In the genomic region with DNA sequence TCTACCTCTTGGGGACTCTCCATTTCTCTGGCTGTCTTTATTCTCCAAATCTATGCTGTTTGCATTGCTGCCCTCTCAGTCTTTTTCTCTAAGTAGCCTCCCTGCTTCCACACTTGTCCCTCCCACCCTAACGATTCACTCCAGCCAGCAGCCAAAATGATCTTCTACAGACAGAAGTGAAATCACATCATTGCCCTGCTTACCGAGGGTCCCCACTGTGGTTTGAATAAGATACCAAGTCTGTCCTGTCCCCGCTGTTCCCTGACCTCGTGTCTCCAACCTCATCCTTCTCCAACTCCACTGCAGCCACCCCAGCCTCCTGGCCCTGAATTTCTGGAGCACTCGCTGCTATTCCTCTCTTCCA, we compare ENCODE assay signal across 11 cellular contexts. TPM values are rescaled to one million over a fixed set of nuclear protein-coding genes. Genes with fewer than 3 reads are reported as not detected.
A peak's percentile ranks its signal among the peaks of the same experiment; 100 is the strongest.
DNase-seq lines count a peak whose midpoint lies in the region; ATAC-seq, FAIRE-seq and TF ChIP-seq lines count a peak whose summit lies in the region.
"Had no signal": no experiment of that assay in that cellular context is flagged by ENCODE, and none has a peak within 500 bp of the region (broad histone marks: within the 10 kb centered on the region; RNA-seq: fewer than 3 reads in every experiment).

No MANE protein-coding gene starts in this region.

- no TSS peak for BruUV-seq in PC-3 (replicated peaks; lab: Mats Ljungman, UMichigan)

- peak overlapping the region; percentile 67 for H3K4me2 ChIP-seq in PC-3 (ENCODE audit: low read length)
- peak overlapping the region; percentile 75 for H3K4me2 ChIP-seq in hepatocyte

- H3K36me3 ChIP-seq in PC-3 (ENCODE audit: low read depth, low read length) = no peaks in the 10 kb centered on the region
- no peaks in the 10 kb centered on the region for H3K36me3 ChIP-seq in hepatocyte (replicated peaks; ENCODE audit: insufficient read depth, low read depth)
- no peaks in the 10 kb centered on the region for H3K36me3 ChIP-seq in skeletal muscle tissue (ENCODE audit: control insufficient read depth in 3 of 3, insufficient read depth in 3 of 3, low read length in 3 of 3)
- no peaks in the 10 kb centered on the region for H3K36me3 ChIP-seq in pancreas

- H3K27me3 ChIP-seq in PC-3 (ENCODE audit: low read length) (no peaks in the 10 kb centered on the region), hepatocyte (no peaks in the 10 kb centered on the region), skeletal muscle tissue (ENCODE audit: control insufficient read depth in 3 of 3, insufficient read depth in 3 of 3, low read length in 3 of 3) (no peaks in the 10 kb centered on the region), pancreas (no peaks in the 10 kb centered on the region)

- H3K27ac ChIP-seq in PC-3 (ENCODE audit: low read length) = no peak overlapping the region
- no peak overlapping the region for H3K27ac ChIP-seq in hepatocyte
- no peak overlapping the region for H3K27ac ChIP-seq in skeletal muscle tissue (ENCODE audit: low read depth, low read length)
- no peak overlapping the region for H3K27ac ChIP-seq in pancreas

- H3K79me2 ChIP-seq in PC-3 (ENCODE audit: low read length) = no peaks in the 10 kb centered on the region
- H3K79me2 ChIP-seq in hepatocyte = no peaks in the 10 kb centered on the region

- H3K9me3 ChIP-seq in PC-3 (ENCODE audit: low read length) (no peaks in the 10 kb centered on the region), hepatocyte (ENCODE audit: low read depth) (no peaks in the 10 kb centered on the region), skeletal muscle tissue (ENCODE audit: control insufficient read depth in 3 of 3, low read length in 3 of 3) (no peaks in the 10 kb centered on the region), pancreas (no peaks in the 10 kb centered on the region)

- H3K9ac ChIP-seq in PC-3 (ENCODE audit: low read length) (no peak overlapping the region), skeletal muscle tissue (ENCODE audit: low read depth in 1 of 3, low read length in 3 of 3) (no peak overlapping the region)

- H3K4me3 ChIP-seq in GM12864 (ENCODE audit: low read depth, low read length) = peak overlapping the region; percentile 50
- H3K4me3 ChIP-seq in PC-3 (ENCODE audit: low read length) = peak overlapping the region; percentile 39; the same call in 1 of the 2 replicates
- no peak overlapping the region for H3K4me3 ChIP-seq in hepatocyte
- H3K4me3 ChIP-seq in skeletal muscle tissue (ENCODE audit: low read length in 3 of 3) = peak overlapping the region; percentile 42 to 77 (median 71)
- H3K4me3 ChIP-seq in pancreas = peak overlapping the region in 2 of 4 donors; percentile 15 to 19

- no peaks in the 10 kb centered on the region for H3F3A ChIP-seq in PC-3 (ENCODE audit: low read length, unreplicated experiment)

- no peak for TF ChIP-seq POLR2A in GM12892 (IDR thresholded peaks at IDR 0.05; ENCODE audit: low read depth, low read length)

- H3K4me1 ChIP-seq in PC-3 (ENCODE audit: insufficient read depth, low read length) = peaks cover 38% of the 10 kb centered on the region
- no peaks in the 10 kb centered on the region for H3K4me1 ChIP-seq in hepatocyte (ENCODE audit: insufficient read depth)
- H3K4me1 ChIP-seq in skeletal muscle tissue (ENCODE audit: control insufficient read depth in 3 of 3, insufficient read depth in 3 of 3, low read length in 3 of 3) = peaks cover 0 to 12% (median 12%) of the 10 kb centered on the region in 3 donors
- H3K4me1 ChIP-seq in pancreas = no peaks in the 10 kb centered on the region

- H4K20me1 ChIP-seq in PC-3 (ENCODE audit: low read length) = no peaks in the 10 kb centered on the region
- no peaks in the 10 kb centered on the region for H4K20me1 ChIP-seq in hepatocyte (ENCODE audit: insufficient read depth, poor library complexity, severe bottlenecking)

- POLR2A ChIA-PET in PC-3 (lab: Charles Lee; ENCODE audit: unreplicated experiment) = no interaction called here

- DNase-seq in GM12864 (ENCODE audit: low read depth) (no peak), PC-3 (no peak), hepatocyte (ENCODE audit: low spot score) (no peak), pancreas (no peak), GM12892 (ENCODE audit: insufficient read length) (no peak), foreskin melanocyte (no peak)
- DNase-seq in activated CD4-positive, CD25-positive, alpha-beta regulatory T cell treated with anti-CD3 and anti-CD28 coated beads, Interleukin-2, amount 50 U/mL, for 72 hours = no peak
- DNase-seq: cortex of kidney had no signal

- intact Hi-C loops in PC-3 (cut with micrococcal nuclease) = loop anchor here (2.0 kb wide), 1 partner anchor 119 kb away; no protein-coding TSS in a partner anchor
- intact Hi-C loops in pancreas (cut with DNase I) = no loop called here

- peak overlapping the region; percentile 85 for H2AFZ ChIP-seq in PC-3 (ENCODE audit: low read length)
- H2AFZ ChIP-seq in hepatocyte = peak overlapping the region; percentile 53

- TF ChIP-seq CTCF in GM12864 (IDR thresholded peaks at IDR 0.05; ENCODE audit: low read depth, low read length, missing control alignments) (no peak), PC-3 (conservative IDR thresholded peaks at IDR 0.05; ENCODE audit: low read depth, low read length) (no peak), hepatocyte (IDR thresholded peaks at IDR 0.05; ENCODE audit: poor library complexity) (no peak), pancreas (IDR thresholded peaks at IDR 0.05) (no peak)

- CTCF ChIA-PET in PC-3 (lab: Charles Lee) = no interaction called here

- H3K9me2 ChIP-seq in PC-3 (replicated peaks; ENCODE audit: low read length) = no peaks in the 10 kb centered on the region
- H3K9me2 ChIP-seq in hepatocyte (replicated peaks; ENCODE audit: insufficient read depth) = no peaks in the 10 kb centered on the region

- WGBS in hepatocyte (ENCODE audit: low lambda C conversion rate, missing lambda C conversion rate) = 58% methylated on average over 5 of the region's 5 CpGs
- 46% methylated on average over 5 of the region's 5 CpGs for WGBS in pancreas, 2 donors

- FAIRE-seq in pancreas (lab: Jason Lieb, UNC) = no peak
- no peak for FAIRE-seq in GM12892 (lab: Jason Lieb, UNC)

- ATAC-seq in PC-3 = no peak
- ATAC-seq in pancreas = no peak

RNA-seq across cellular contexts. Expression of a gene that starts 11.5 kb away (rescaled TPM):
- total RNA-seq in PC-3 (2014; rRNA removed) = not detected in 2 replicates
- not detected in 2 replicates for total RNA-seq in hepatocyte
- not detected in 2 replicates for polyA plus RNA-seq in hepatocyte
- not detected for total RNA-seq in skeletal muscle tissue
- not detected for total RNA-seq in pancreas
- polyA plus RNA-seq in pancreas = not detected
- polyA plus RNA-seq in GM12892 (2012; ENCODE audit: missing spikeins) = 1.3 TPM
- total RNA-seq: H4, urinary bladder had no signal
- polyA plus RNA-seq: urinary bladder had no signal

RNA-seq across cellular contexts. Expression of a gene that starts 48.6 kb away (rescaled TPM):
- total RNA-seq in PC-3 (2014; rRNA removed) (0.52 and 0.58 TPM in 2 replicates), hepatocyte (9.2 and 12.6 TPM in 2 replicates), skeletal muscle tissue (3.7 TPM), pancreas (1 to 10 TPM; 2.6 to 7.8 (median 3.9) TPM)
- polyA plus RNA-seq in hepatocyte (6.3 and 8.8 TPM in 2 replicates), pancreas (10 to 100 TPM in 1 of 2 donors, 1 to 10 TPM in 1; 7.0 to 11.6 TPM)
- polyA plus RNA-seq in GM12892 (2012; ENCODE audit: missing spikeins) = 1.5 TPM
